ENCODE assay signal across 1 cellular context in the genomic region with DNA sequence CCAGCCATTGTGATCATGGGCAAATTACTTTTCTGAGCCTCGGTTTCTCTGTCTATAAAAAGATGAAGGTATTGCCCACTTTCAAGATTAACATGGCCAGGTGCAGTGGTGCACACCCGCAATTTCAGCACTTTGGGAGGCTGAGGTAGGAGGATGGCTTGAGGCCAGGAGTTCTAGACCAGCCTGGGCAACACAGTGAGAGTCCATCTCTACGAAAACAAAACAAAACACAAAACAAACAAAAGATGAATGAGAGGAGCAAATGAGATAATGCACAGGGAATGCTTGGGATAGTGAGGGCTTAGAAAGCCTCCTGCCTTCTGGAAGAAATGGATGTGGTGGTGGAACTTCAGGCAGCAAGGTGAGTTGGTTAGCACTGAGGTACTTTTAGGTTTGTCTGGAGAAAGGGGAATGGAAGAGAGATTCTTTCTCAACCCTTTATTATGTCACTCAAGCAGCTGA.
TF ChIP-seq lines count a peak whose summit lies in the region.

No MANE protein-coding gene starts in this region.

TF ChIP-seq in H1, 55 proteins besides CTCF, POLR2A, EP300 and RAD21:
- TF ChIP-seq KDM5A (IDR thresholded peaks at IDR 0.05; ENCODE audit: low read length) (no peak), EZH2 (IDR thresholded peaks at IDR 0.05; ENCODE audit: low read depth, low read length, severe bottlenecking) (no peak), YY1 (IDR thresholded peaks at IDR 0.05; ENCODE audit: low read depth, low read length) (no peak), KDM1A (IDR thresholded peaks at IDR 0.05; ENCODE audit: borderline replicate concordance, low read length) (no peak)
